1 cellular context compared by ENCODE assay signal in genomic region chr5:133788121-133788520, GRCh38.
TF ChIP-seq lines count a peak whose summit lies in the region.

No MANE protein-coding gene starts in this region.

TF ChIP-seq in H1, 55 proteins besides CTCF, POLR2A, EP300 and RAD21:
- TF ChIP-seq SUZ12 (IDR thresholded peaks at IDR 0.05; ENCODE audit: low read length): no peak
- no peak for TF ChIP-seq POU5F1 (IDR thresholded peaks at IDR 0.05; ENCODE audit: low read depth, low read length)
- TF ChIP-seq SP1 (IDR thresholded peaks at IDR 0.05; ENCODE audit: low read depth, low read length): no peak
- no peak for TF ChIP-seq RFX5 (IDR thresholded peaks at IDR 0.05; ENCODE audit: borderline replicate concordance, low read depth, low read length)
- TF ChIP-seq, protein P1, sequence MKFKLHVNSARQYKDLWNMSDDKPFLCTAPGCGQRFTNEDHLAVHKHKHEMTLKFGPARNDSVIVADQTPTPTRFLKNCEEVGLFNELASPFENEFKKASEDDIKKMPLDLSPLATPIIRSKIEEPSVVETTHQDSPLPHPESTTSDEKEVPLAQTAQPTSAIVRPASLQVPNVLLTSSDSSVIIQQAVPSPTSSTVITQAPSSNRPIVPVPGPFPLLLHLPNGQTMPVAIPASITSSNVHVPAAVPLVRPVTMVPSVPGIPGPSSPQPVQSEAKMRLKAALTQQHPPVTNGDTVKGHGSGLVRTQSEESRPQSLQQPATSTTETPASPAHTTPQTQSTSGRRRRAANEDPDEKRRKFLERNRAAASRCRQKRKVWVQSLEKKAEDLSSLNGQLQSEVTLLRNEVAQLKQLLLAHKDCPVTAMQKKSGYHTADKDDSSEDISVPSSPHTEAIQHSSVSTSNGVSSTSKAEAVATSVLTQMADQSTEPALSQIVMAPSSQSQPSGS (IDR thresholded peaks at IDR 0.05; ENCODE audit: low read length): no peak
- no peak for TF ChIP-seq RNF2 (IDR thresholded peaks at IDR 0.05; ENCODE audit: borderline replicate concordance, low read depth, low read length, missing control alignments, poor library complexity, severe bottlenecking)
- TF ChIP-seq TEAD4 (IDR thresholded peaks at IDR 0.05; ENCODE audit: low read depth, low read length): no peak
TF ChIP-seq in H1: peak in this region for 0.
